In the genomic region with DNA sequence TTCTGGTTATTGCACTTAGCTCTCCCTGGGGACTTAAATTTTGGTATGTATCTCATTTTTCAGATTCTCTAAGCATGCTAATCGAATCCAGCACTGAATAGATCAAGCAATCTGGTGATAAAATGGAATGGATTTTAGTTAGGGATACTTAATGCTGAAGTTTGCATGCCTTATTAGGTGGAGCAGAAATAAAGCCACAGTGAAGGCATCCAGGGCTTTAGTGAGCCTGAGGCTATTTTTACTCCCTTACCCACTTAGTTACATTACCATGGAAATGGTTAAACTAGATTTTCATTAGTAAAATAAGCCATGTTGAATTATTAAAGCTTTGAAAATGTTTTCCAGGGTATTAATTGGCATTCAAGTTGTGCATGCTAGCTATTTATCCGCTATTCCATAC, we compare ENCODE assay signal across 1 cellular context.
TF ChIP-seq lines count a peak whose summit lies in the region.

No MANE protein-coding gene starts in this region.

TF ChIP-seq in SK-N-SH treated with all-trans-retinoic acid at 6 μM for 48 hours, 23 proteins besides CTCF, POLR2A, EP300 and RAD21 (continued from another document):
- TF ChIP-seq, protein P1, sequence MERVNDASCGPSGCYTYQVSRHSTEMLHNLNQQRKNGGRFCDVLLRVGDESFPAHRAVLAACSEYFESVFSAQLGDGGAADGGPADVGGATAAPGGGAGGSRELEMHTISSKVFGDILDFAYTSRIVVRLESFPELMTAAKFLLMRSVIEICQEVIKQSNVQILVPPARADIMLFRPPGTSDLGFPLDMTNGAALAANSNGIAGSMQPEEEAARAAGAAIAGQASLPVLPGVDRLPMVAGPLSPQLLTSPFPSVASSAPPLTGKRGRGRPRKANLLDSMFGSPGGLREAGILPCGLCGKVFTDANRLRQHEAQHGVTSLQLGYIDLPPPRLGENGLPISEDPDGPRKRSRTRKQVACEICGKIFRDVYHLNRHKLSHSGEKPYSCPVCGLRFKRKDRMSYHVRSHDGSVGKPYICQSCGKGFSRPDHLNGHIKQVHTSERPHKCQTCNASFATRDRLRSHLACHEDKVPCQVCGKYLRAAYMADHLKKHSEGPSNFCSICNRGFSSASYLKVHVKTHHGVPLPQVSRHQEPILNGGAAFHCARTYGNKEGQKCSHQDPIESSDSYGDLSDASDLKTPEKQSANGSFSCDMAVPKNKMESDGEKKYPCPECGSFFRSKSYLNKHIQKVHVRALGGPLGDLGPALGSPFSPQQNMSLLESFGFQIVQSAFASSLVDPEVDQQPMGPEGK (CRISPR knock-in tag; IDR thresholded peaks at IDR 0.05; ENCODE audit: borderline replicate concordance) = no peak
- TF ChIP-seq ZFP30 (CRISPR knock-in tag; IDR thresholded peaks at IDR 0.05) (no peak), ZC3H10 (CRISPR knock-in tag; IDR thresholded peaks at IDR 0.05) (no peak)
